Comparison of ENCODE assay signal across 8 cellular contexts in genomic region chr7:55570939-55571338, GRCh38. TPM values are rescaled to one million over a fixed set of nuclear protein-coding genes. Genes with fewer than 3 reads are reported as not detected.
DNase-seq lines count a peak whose midpoint lies in the region; ATAC-seq lines count a peak whose summit lies in the region.

No MANE protein-coding gene starts in this region.

- no peaks in the 10 kb centered on the region for H3K9me3 ChIP-seq in naive thymus-derived CD4-positive, alpha-beta T cell (ENCODE audit: control insufficient read depth in 2 of 3, low read length in 3 of 3)

- peak overlapping the region; percentile 96 for H3K4me3 Mint-ChIP-seq in dendritic cell treated with granulocyte-macrophage colony-stimulating factor and Interleukin-4, amounts not matched to agents 40 ng/mL and 50 ng/mL, for 4 days
- peak overlapping the region; percentile 87 to 98 (median 92) for H3K4me3 Mint-ChIP-seq in naive thymus-derived CD4-positive, alpha-beta T cell

- peak overlapping the region; percentile 71 for H3K27ac ChIP-seq in naive thymus-derived CD4-positive, alpha-beta T cell (ENCODE audit: low read depth, low read length)

- H3K4me3 ChIP-seq in naive thymus-derived CD4-positive, alpha-beta T cell (ENCODE audit: low read length) = peak overlapping the region; percentile 69

- peaks cover 80% of the 10 kb centered on the region for H3K4me1 Mint-ChIP-seq in dendritic cell treated with granulocyte-macrophage colony-stimulating factor and Interleukin-4, amounts not matched to agents 40 ng/mL and 50 ng/mL, for 4 days (ENCODE audit: low read depth)
- peaks cover 57 to 79% (median 74%) of the 10 kb centered on the region in 7 donors for H3K4me1 Mint-ChIP-seq in naive thymus-derived CD4-positive, alpha-beta T cell

- DNase-seq in Daoy (ENCODE audit: low read depth) (peak; percentile 79), NCI-H226 (peak; percentile 58), superior temporal gyrus (ENCODE audit: extremely low spot score) (no peak), SKM-1 treated with dmso at 0.1 percent for 144 hours (lab: John Stamatoyannopoulos, UW; ENCODE audit: unreplicated experiment) (no peak)
- no peak for DNase-seq in naive thymus-derived CD4-positive, alpha-beta T cell
- no peak for DNase-seq in stimulated activated CD4-positive, alpha-beta T cell treated with anti-CD3 and anti-CD28 coated beads, Interleukin-2, amount 100 ng/mL, for 48 hours

- no peak for ATAC-seq in naive thymus-derived CD4-positive, alpha-beta T cell
- ATAC-seq in GM18858 (IDR thresholded peaks at IDR 0.05; ENCODE audit: unreplicated experiment) = no peak

- H3K27ac Mint-ChIP-seq in dendritic cell treated with granulocyte-macrophage colony-stimulating factor and Interleukin-4, amounts not matched to agents 40 ng/mL and 50 ng/mL, for 4 days = peak overlapping the region; percentile 95
- H3K27ac Mint-ChIP-seq in naive thymus-derived CD4-positive, alpha-beta T cell = peak overlapping the region; percentile 52 to 94 (median 89)

- peaks cover 51% of the 10 kb centered on the region for H3K36me3 Mint-ChIP-seq in dendritic cell treated with granulocyte-macrophage colony-stimulating factor and Interleukin-4, amounts not matched to agents 40 ng/mL and 50 ng/mL, for 4 days (ENCODE audit: low read depth)
- peaks cover 0 to 8% (median 0%) of the 10 kb centered on the region in 5 donors for H3K36me3 Mint-ChIP-seq in naive thymus-derived CD4-positive, alpha-beta T cell

- peaks cover 0 to 7% (median 0%) of the 10 kb centered on the region in 3 experiments for H3K36me3 ChIP-seq in naive thymus-derived CD4-positive, alpha-beta T cell (ENCODE audit: control insufficient read depth in 2 of 3, insufficient read depth in 3 of 3, low read length in 3 of 3)

- no peaks in the 10 kb centered on the region for H3K9me3 Mint-ChIP-seq in dendritic cell treated with granulocyte-macrophage colony-stimulating factor and Interleukin-4, amounts not matched to agents 40 ng/mL and 50 ng/mL, for 4 days
- peaks cover 0 to 4% (median 0%) of the 10 kb centered on the region in 11 donors for H3K9me3 Mint-ChIP-seq in naive thymus-derived CD4-positive, alpha-beta T cell

- peaks cover 11% of the 10 kb centered on the region for H3K27me3 Mint-ChIP-seq in dendritic cell treated with granulocyte-macrophage colony-stimulating factor and Interleukin-4, amounts not matched to agents 40 ng/mL and 50 ng/mL, for 4 days
- H3K27me3 Mint-ChIP-seq in naive thymus-derived CD4-positive, alpha-beta T cell = no peaks in the 10 kb centered on the region

- intact Hi-C loops in dendritic cell treated with granulocyte-macrophage colony-stimulating factor and Interleukin-4, amounts not matched to agents 40 ng/mL and 50 ng/mL, for 4 days (cut with micrococcal nuclease) = loop anchor here (2.0 kb wide), 1 partner anchor 38 kb away; no protein-coding TSS in a partner anchor
- intact Hi-C loops in naive thymus-derived CD4-positive, alpha-beta T cell (cut with micrococcal nuclease) = loop anchor here (1.0 to 5.0 kb wide), 15 partner anchors 12 to 814 kb away; partner anchors contain the start of genes CCT6A (in 2 of the 2), CHCHD2 (in 2 of the 2), PSPH (in 2 of the 2) and MRPS17 (in 1 of the 2)

- CTCF ChIA-PET in naive thymus-derived CD4-positive, alpha-beta T cell (lab: Charles Lee) = no interaction called here

- H3K4me1 ChIP-seq in naive thymus-derived CD4-positive, alpha-beta T cell (ENCODE audit: control insufficient read depth in 2 of 2, insufficient read depth in 2 of 2, low read length in 2 of 2) = peaks cover 51 to 52% of the 10 kb centered on the region in 2 donors

- H3K27me3 ChIP-seq in naive thymus-derived CD4-positive, alpha-beta T cell (ENCODE audit: control insufficient read depth in 2 of 2, insufficient read depth in 2 of 2, low read length in 2 of 2) = no peaks in the 10 kb centered on the region

- POLR2A ChIA-PET in naive thymus-derived CD4-positive, alpha-beta T cell (lab: Charles Lee) = interaction anchor here (0.6 to 5.2 kb wide), 5 partner anchors 12 to 480 kb away, joined by 4 to 37 read pairs (median 5); partner anchors contain the start of genes CCT6A and PSPH

RNA-seq across cellular contexts. Expression of gene VOPP1, which starts 1.4 kb away (rescaled TPM):
- 144 and 170 TPM in 2 replicates for total RNA-seq in Daoy (2014; rRNA removed; shearing (Covaris generic))
- 100 to 1,000 TPM in 1 of 5 experiments, 10 to 100 TPM in 4; 66.2 to 111 (median 82.0) TPM for total RNA-seq in naive thymus-derived CD4-positive, alpha-beta T cell
- polyA plus RNA-seq in naive thymus-derived CD4-positive, alpha-beta T cell = 10 to 100 TPM; 33.6 to 35.0 TPM

Comparison
In these comparisons a context has a peak if more than half of its experiments do, and no peak if none do; other contexts are left out.
1. DNase-seq: peak in Daoy (single experiment) and NCI-H226 (single experiment); none in naive thymus-derived CD4-positive, alpha-beta T cell (0 of 9), superior temporal gyrus (single experiment), SKM-1 treated with dmso at 0.1 percent for 144 hours (single experiment) and stimulated activated CD4-positive, alpha-beta T cell treated with anti-CD3 and anti-CD28 coated beads, Interleukin-2, amount 100 ng/mL, for 48 hours (0 of 2).